16 cellular contexts compared by ENCODE assay signal in the genomic region with DNA sequence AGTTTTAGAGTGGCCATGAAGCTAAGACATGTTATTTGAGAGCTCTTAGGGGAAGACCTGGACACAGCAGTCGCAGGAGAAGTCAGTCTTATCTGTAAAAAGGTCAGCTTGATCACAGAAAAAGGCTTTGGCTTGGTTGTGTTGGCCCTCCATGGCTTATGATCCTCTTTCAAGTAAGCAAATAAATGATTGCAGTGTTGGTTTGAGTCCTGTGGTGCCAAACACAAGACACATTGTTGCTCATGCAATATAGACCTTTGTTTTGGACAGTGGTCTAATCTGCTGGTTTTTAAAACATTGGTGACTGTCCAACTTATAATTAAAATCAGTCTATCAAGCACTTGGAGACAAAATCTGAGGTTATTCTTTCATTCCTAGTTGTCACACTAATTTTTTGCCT. TPM values are rescaled to one million over a fixed set of nuclear protein-coding genes. Genes with fewer than 3 reads are reported as not detected.
DNase-seq lines count a peak whose midpoint lies in the region; ATAC-seq, FAIRE-seq and TF ChIP-seq lines count a peak whose summit lies in the region.
"Had no signal": no experiment of that assay in that cellular context is flagged by ENCODE, and none has a peak within 500 bp of the region (broad histone marks: within the 10 kb centered on the region; RNA-seq: fewer than 3 reads in every experiment).

No MANE protein-coding gene starts in this region.

- no peak overlapping the region for H3K9ac ChIP-seq in HepG2 (ENCODE audit: insufficient read depth, low read depth, low read length)

- FAIRE-seq in HepG2 (lab: Jason Lieb, UNC): no peak

- TF ChIP-seq RAD21 in HepG2 (CRISPR knock-in tag; IDR thresholded peaks at IDR 0.05): no peak

- TF ChIP-seq EP300 in HepG2 (IDR thresholded peaks at IDR 0.05; ENCODE audit: low read depth in 2 of 2, low read length in 2 of 2): no peak
- no peak for TF ChIP-seq EP300 in HepG2 (CRISPR knock-in tag; IDR thresholded peaks at IDR 0.05; ENCODE audit: borderline replicate concordance)

- no peaks in the 10 kb centered on the region for H3K36me3 ChIP-seq in HepG2 (replicated peaks in 1 of 2; ENCODE audit: control insufficient read depth in 1 of 2, insufficient read depth in 2 of 2, low read length in 2 of 2)
- H3K36me3 ChIP-seq in right lobe of liver: no peaks in the 10 kb centered on the region
- H3K36me3 ChIP-seq: BE2C had no signal

- intact Hi-C loops in HepG2 (cut with micrococcal nuclease; ENCODE audit: unreplicated experiment) (loop anchor here (2.0 kb wide), 1 partner anchor 14 kb away; no protein-coding TSS in a partner anchor), right lobe of liver (cut with DNase I) (no loop called here)

- 0% methylated on average over 1 of the region's 1 CpG for whole genome bisulfite sequencing in HepG2 (ENCODE audit: low lambda C conversion rate)
- 17% methylated on average over 1 of the region's 1 CpG for WGBS in right lobe of liver (ENCODE audit: insufficient coverage, low coverage, low lambda C conversion rate, missing lambda C conversion rate)

- TF ChIP-seq CTCF in HepG2 (CRISPR knock-in tag; IDR thresholded peaks at IDR 0.05): no peak
- no peak for TF ChIP-seq CTCF in right lobe of liver (IDR thresholded peaks at IDR 0.05)

- no TSS peak for BruUV-seq in HepG2 (replicated peaks; lab: Mats Ljungman, UMichigan)

- no peak overlapping the region for H2AFZ ChIP-seq in HepG2 (ENCODE audit: low read length)

- ATAC-seq in HepG2 (no peak), right lobe of liver (no peak), left lobe of liver (peak; percentile 36)

- no peaks in the 10 kb centered on the region for H4K20me1 ChIP-seq in HepG2 (ENCODE audit: insufficient read depth, low read length)

- DNase-seq in HepG2 (ENCODE audit: low spot score) (no peak), right lobe of liver (no peak), SK-MEL-5 (ENCODE audit: low read depth, low spot score) (peak; percentile 46), left lobe of liver (ENCODE audit: low spot score) (no peak), RKO (ENCODE audit: low spot score) (no peak), midbrain (lab: John Stamatoyannopoulos, UW) (no peak)
- no peak for DNase-seq in stimulated activated naive CD4-positive, alpha-beta T cell (lab: John Stamatoyannopoulos, UW)
- DNase-seq: BE2C, DMS153, Karpas-422, NCI-H187 treated with DMSO at 0.1 percent for 48 hours, NCI-H2171, NCI-H446 treated with DMSO at 0.1 percent for 48 hours, NCI-H774, SHP77 had no signal

- H3K4me2 ChIP-seq in HepG2 (ENCODE audit: low read depth, low read length): peak overlapping the region; percentile 13; the same call in 1 of the 2 replicates

- POLR2A ChIA-PET in HepG2 (lab: Yijun Ruan, JAX): no interaction called here

- no peaks in the 10 kb centered on the region for H3K27me3 ChIP-seq in HepG2 (ENCODE audit: control insufficient read depth in 1 of 2, insufficient read depth in 2 of 2, low read length in 2 of 2)
- no peaks in the 10 kb centered on the region for H3K27me3 ChIP-seq in right lobe of liver
- H3K27me3 ChIP-seq: BE2C had no signal

- no peaks in the 10 kb centered on the region for H3K79me2 ChIP-seq in HepG2 (ENCODE audit: insufficient read depth, low read length)

- CTCF ChIA-PET in HepG2 (lab: Yijun Ruan, JAX; ENCODE audit: low intra/inter-chr PET ratio, low total read pairs): no interaction called here

- H3K4me3 ChIP-seq in HepG2 (replicated peaks in 1 of 3; ENCODE audit: insufficient read depth in 1 of 3, low read depth in 2 of 3, low read length in 3 of 3) (no peak overlapping the region), right lobe of liver (no peak overlapping the region)

- H3K9me3 ChIP-seq in HepG2 (ENCODE audit: low read length) (no peaks in the 10 kb centered on the region), right lobe of liver (no peaks in the 10 kb centered on the region)
- H3K9me3 ChIP-seq: BE2C had no signal

- H3K27ac ChIP-seq in HepG2 (ENCODE audit: extremely low read length, insufficient read depth, low read length) (no peak overlapping the region), right lobe of liver (no peak overlapping the region)

- in situ Hi-C loops in HepG2 (cut with HindIII; ENCODE audit: extremely low pct_ligation_motif_present, low pct_unique_long_range_greater_than_20kb) (no loop called here), SK-MEL-5 (cut with HindIII; ENCODE audit: low pct_unique_long_range_greater_than_20kb, low sequenced_read_pairs) (no loop called here)

- H3K4me1 ChIP-seq in HepG2 (ENCODE audit: insufficient read depth, low read length): no peaks in the 10 kb centered on the region
- no peaks in the 10 kb centered on the region for H3K4me1 ChIP-seq in right lobe of liver
- H3K4me1 ChIP-seq: BE2C had no signal

- no peak for TF ChIP-seq POLR2A in HepG2 (IDR thresholded peaks at IDR 0.05; ENCODE audit: insufficient read depth in 1 of 2, low read depth in 2 of 2, low read length in 2 of 2)
- no peak for TF ChIP-seq POLR2A in right lobe of liver (IDR thresholded peaks at IDR 0.05)

TF ChIP-seq in HepG2, 621 proteins besides CTCF, POLR2A, EP300 and RAD21:
- TF ChIP-seq ZNF460 (CRISPR knock-in tag; IDR thresholded peaks at IDR 0.05; ENCODE audit: borderline replicate concordance) (no peak), RARG (CRISPR knock-in tag; IDR thresholded peaks at IDR 0.05; ENCODE audit: low read depth) (no peak), CBX2 (IDR thresholded peaks at IDR 0.05; ENCODE audit: low read depth, low read length) (no peak), CBX2 (CRISPR knock-in tag; IDR thresholded peaks at IDR 0.05; ENCODE audit: low read depth) (no peak), ZSCAN29 (CRISPR knock-in tag; conservative IDR thresholded peaks at IDR 0.05) (no peak)
- TF ChIP-seq, protein P1, sequence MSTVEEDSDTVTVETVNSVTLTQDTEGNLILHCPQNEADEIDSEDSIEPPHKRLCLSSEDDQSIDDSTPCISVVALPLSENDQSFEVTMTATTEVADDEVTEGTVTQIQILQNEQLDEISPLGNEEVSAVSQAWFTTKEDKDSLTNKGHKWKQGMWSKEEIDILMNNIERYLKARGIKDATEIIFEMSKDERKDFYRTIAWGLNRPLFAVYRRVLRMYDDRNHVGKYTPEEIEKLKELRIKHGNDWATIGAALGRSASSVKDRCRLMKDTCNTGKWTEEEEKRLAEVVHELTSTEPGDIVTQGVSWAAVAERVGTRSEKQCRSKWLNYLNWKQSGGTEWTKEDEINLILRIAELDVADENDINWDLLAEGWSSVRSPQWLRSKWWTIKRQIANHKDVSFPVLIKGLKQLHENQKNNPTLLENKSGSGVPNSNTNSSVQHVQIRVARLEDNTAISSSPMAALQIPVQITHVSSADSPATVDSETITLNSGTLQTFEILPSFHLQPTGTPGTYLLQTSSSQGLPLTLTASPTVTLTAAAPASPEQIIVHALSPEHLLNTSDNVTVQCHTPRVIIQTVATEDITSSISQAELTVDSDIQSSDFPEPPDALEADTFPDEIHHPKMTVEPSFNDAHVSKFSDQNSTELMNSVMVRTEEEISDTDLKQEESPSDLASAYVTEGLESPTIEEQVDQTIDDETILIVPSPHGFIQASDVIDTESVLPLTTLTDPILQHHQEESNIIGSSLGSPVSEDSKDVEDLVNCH (CRISPR knock-in tag; IDR thresholded peaks at IDR 0.05): no peak

RNA-seq across cellular contexts. Expression of a gene that starts 54.0 kb away (rescaled TPM):
- total RNA-seq in HepG2 (2016; rRNA removed; fragmentation: Illumina TruSeq; extraction: Trizol) (0.38 and 0.63 TPM in 2 replicates), right lobe of liver (10 to 100 TPM in 3 of 6 experiments, 1 to 10 TPM in 3; 5.8 to 20.5 (median 9.5) TPM), left lobe of liver (10.6 TPM)
- total RNA-seq in HepG2 (2016; cell fraction: cytosol; rRNA removed; fragmentation: Illumina TruSeq; extraction: Trizol; ENCODE audit: low read depth): 0.09 and 0.10 TPM in 2 replicates
- 0.28 and 0.32 TPM in 2 replicates for total RNA-seq in HepG2 (2016; cell fraction: insoluble cytoplasmic fraction; rRNA removed; fragmentation: Illumina TruSeq; extraction: Trizol)
- 0.12 and 0.31 TPM in 2 replicates for total RNA-seq in HepG2 (2016; cell fraction: membrane; rRNA removed; fragmentation: Illumina TruSeq; extraction: Trizol)
- 0.47 and 0.62 TPM in 2 replicates for total RNA-seq in HepG2 (2016; cell fraction: nucleus; rRNA removed; fragmentation: Illumina TruSeq; extraction: Trizol)
- polyA plus RNA-seq in HepG2 (2011; rRNA removed): 0.27 and 0.28 TPM in 2 replicates
- 0.08 and 0.10 TPM in 2 replicates for polyA plus RNA-seq in HepG2 (2011; cell fraction: cytosol; rRNA removed)
- polyA plus RNA-seq in HepG2 (2011; cell fraction: nucleus; rRNA removed): 0.19 and 0.36 TPM in 2 replicates
- polyA plus RNA-seq in HepG2 (2012): 0.21 and 0.24 TPM in 2 replicates
- not detected in 2 replicates for polyA plus RNA-seq in HepG2 (2016; cell fraction: cytosol; fragmentation: Illumina TruSeq; extraction: Trizol; ENCODE audit: low read depth)
- polyA plus RNA-seq in HepG2 (2016; cell fraction: insoluble cytoplasmic fraction; fragmentation: Illumina TruSeq; extraction: Trizol; ENCODE audit: low read depth): 0.28 and 0.69 TPM in 2 replicates
- polyA plus RNA-seq in HepG2 (2016; cell fraction: membrane; fragmentation: Illumina TruSeq; extraction: Trizol; ENCODE audit: low read depth): 0.28 and 0.60 TPM in 2 replicates
- 0.29 and 0.53 TPM in 2 replicates for polyA plus RNA-seq in HepG2 (2016; cell fraction: nucleus; fragmentation: Illumina TruSeq; extraction: Trizol; ENCODE audit: insufficient read depth, low read depth)
- polyA minus RNA-seq in HepG2 (2011; rRNA and poly(A)+ RNA removed; ENCODE audit: low replicate concordance): 0.30 and 0.46 TPM in 2 replicates
- polyA minus RNA-seq in HepG2 (2011; cell fraction: cytosol; rRNA and poly(A)+ RNA removed): 0.26 and 1.2 TPM in 2 replicates
- polyA minus RNA-seq in HepG2 (2011; cell fraction: nucleus; rRNA and poly(A)+ RNA removed): 0.87 and 0.90 TPM in 2 replicates
- 0.35 and 0.45 TPM in 2 replicates for total RNA-seq in SK-MEL-5 (2014; rRNA removed; shearing (Covaris generic))
- 0.10 and 0.62 TPM in 2 replicates for polyA plus RNA-seq in SK-MEL-5 (2015; cell fraction: cytosol; rRNA removed)
- 0.22 TPM in 1 of 2 replicates, not detected in the other for polyA plus RNA-seq in SK-MEL-5 (2015; cell fraction: nucleus; rRNA removed)
- polyA plus RNA-seq: AG04450 had no signal
